ENCODE assay signal across 18 cellular contexts in the genomic region with DNA sequence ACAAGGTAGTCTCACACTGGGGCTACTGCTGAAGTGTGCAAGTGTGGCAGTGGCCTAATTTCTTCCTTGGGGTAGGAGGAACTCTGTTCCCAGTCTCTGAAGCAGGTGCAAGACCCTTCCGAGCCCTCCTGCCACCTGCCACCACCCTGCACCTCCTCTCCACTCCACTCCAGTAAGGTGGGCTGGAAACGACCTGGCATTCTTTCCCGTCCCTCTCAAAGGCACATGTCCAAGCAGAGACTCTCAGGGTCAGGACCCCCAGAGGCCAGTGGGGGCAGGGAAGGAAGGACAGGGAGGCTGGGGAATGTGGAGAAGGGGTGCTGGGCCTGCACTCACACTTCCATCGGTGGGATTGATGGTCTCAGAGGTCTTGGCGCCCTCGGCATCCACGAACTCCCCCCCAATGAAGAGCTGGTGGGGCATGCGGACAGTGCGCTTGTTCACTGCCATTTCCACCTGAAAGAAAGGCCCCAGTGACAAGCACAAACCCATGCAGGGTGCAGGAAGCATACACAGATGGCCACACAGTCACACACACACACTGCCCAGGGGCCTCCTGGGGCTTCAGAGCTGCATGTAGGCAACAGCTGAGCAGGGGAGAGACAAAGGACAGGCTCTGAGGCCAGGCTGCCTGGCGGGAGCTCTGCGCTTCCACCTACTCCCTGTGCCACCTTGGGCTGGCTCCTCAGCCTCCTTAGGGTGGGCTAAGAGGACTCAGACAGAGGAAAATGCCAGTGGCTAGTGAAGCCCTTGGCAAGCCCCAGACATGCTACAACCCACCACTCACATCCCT. TPM values are rescaled to one million over a fixed set of nuclear protein-coding genes. Genes with fewer than 3 reads are reported as not detected.
A peak's percentile ranks its signal among the peaks of the same experiment; 100 is the strongest.
DNase-seq lines count a peak whose midpoint lies in the region; ATAC-seq, FAIRE-seq and TF ChIP-seq lines count a peak whose summit lies in the region.
"Had no signal": no experiment of that assay in that cellular context is flagged by ENCODE, and none has a peak within 500 bp of the region (broad histone marks: within the 10 kb centered on the region; RNA-seq: fewer than 3 reads in every experiment).

No MANE protein-coding gene starts in this region.

- H3K23me2 ChIP-seq in H1 (ENCODE audit: low read depth, low read length): no peaks in the 10 kb centered on the region

- H3K9me3 ChIP-seq in H1 (ENCODE audit: insufficient read depth in 2 of 2, low read depth in 1 of 2, low read length in 1 of 2): no peaks in the 10 kb centered on the region

- H2BK120ac ChIP-seq in H1 (replicated peaks; ENCODE audit: low read depth, low read length): no peak overlapping the region

- POLR2A ChIA-PET in H1 (lab: Charles Lee; ENCODE audit: partially characterized antibody): no interaction called here

- no peak overlapping the region for H2BK5ac ChIP-seq in H1 (ENCODE audit: low read depth, low read length)

- no peak for FAIRE-seq in H1 (lab: Jason Lieb, UNC)

- H3K56ac ChIP-seq in H1 (replicated peaks; ENCODE audit: insufficient read length, low read depth, low read length): no peak overlapping the region

- WGBS in H1 (ENCODE audit: extremely low coverage in 1 of 2, insufficient coverage in 1 of 2, insufficient read length in 1 of 2, insufficient replicate concordance in 2 of 2, low coverage in 1 of 2, low lambda C conversion rate in 2 of 2, missing lambda C conversion rate in 1 of 2), 2 experiments: 87% methylated on average over 8 of the region's 11 CpGs; no CpG with 5 or more reads in 1 of the 2 experiments

- H3K27me3 ChIP-seq in H1 (replicated peaks in 1 of 4; ENCODE audit: control insufficient read depth in 3 of 4, extremely low read depth in 1 of 4, insufficient read depth in 3 of 4, low read length in 3 of 4): peaks cover 0 to 3% (median 1%) of the 10 kb centered on the region in 4 experiments; a peak in 4 of 7 replicates
- H3K27me3 ChIP-seq: hepatocyte had no signal

- no peak overlapping the region for H3K18ac ChIP-seq in H1 (ENCODE audit: extremely low read depth, low read length)

- DNase-seq in activated effector memory CD4-positive, alpha-beta T cell treated with anti-CD3 and anti-CD28 coated beads, Interleukin-2, amount 50 U/mL, for 16 hours: peak; percentile 56
- DNase-seq in activated effector memory CD4-positive, alpha-beta T cell treated with Interleukin-2 at 50 U/mL for 16 hours: no peak
- DNase-seq in H1 (ENCODE audit: low read depth in 1 of 2, low spot score in 2 of 2): peak in 1 of 2 experiments; percentile 35
- DNase-seq in posterior vena cava (ENCODE audit: low spot score): peak; percentile 56
- DNase-seq in ureter (ENCODE audit: low spot score): peak; percentile 29
- no peak for DNase-seq in GM19240 (ENCODE audit: insufficient read length, low spot score)
- no peak for DNase-seq in NCI-H2227 treated with DMSO at 0.1 percent for 48 hours (lab: John Stamatoyannopoulos, UW)
- DNase-seq: ACHN; activated CD4-positive, alpha-beta T cell treated with anti-CD3 and anti-CD28 coated beads, Interleukin-2, amount 10 ng/mL, durations not matched to agents 7 days and 5 days; central memory CD4-positive, alpha-beta T cell; DMS79; nucleus accumbens; trophoblast cell had no signal

- no peaks in the 10 kb centered on the region for H3K79me1 ChIP-seq in H1 (ENCODE audit: low read depth, low read length)

- no peak overlapping the region for H3K4me2 ChIP-seq in H1 (ENCODE audit: insufficient read depth in 1 of 2, low read depth in 2 of 2, low read length in 2 of 2)
- H3K4me2 ChIP-seq: hepatocyte had no signal

- H3K27ac ChIP-seq in H1 (ENCODE audit: low read depth, low read length): no peak overlapping the region
- H3K27ac ChIP-seq: hepatocyte had no signal

- H2BK12ac ChIP-seq in H1 (ENCODE audit: low read depth, low read length): 0 out of 2 replicates have a peak overlapping the region, but pooled peaks have one; percentile 60

- TF ChIP-seq CTCF in H1 (IDR thresholded peaks at IDR 0.05; ENCODE audit: control extremely low read depth in 1 of 3, insufficient read depth in 1 of 3, low read depth in 1 of 3, low read length in 3 of 3): no peak

- H3K4me3 ChIP-seq in H1 (ENCODE audit: extremely low read depth in 1 of 4, insufficient read depth in 2 of 4, low read depth in 3 of 4, low read length in 4 of 4): no peak overlapping the region
- H3K4me3 ChIP-seq: hepatocyte had no signal

- H3K14ac ChIP-seq in H1 (ENCODE audit: insufficient read length): no peak overlapping the region

- peak overlapping the region in 1 of 4 experiments; percentile 1; a peak in 2 of 7 replicates for H3K9ac ChIP-seq in H1 (replicated peaks in 1 of 4; ENCODE audit: extremely low read depth in 1 of 4, low read depth in 3 of 4, low read length in 3 of 4)

- no peaks in the 10 kb centered on the region for H3K36me3 ChIP-seq in H1 (ENCODE audit: control insufficient read depth in 2 of 4, insufficient read depth in 4 of 4, low read length in 3 of 4)

- intact Hi-C loops in posterior vena cava (cut with DNase I): loop anchor here in 1 of 2 donors (5.0 kb wide), 1 partner anchor 61 kb away; no protein-coding TSS in a partner anchor

- peaks cover 0 to 21% (median 8%) of the 10 kb centered on the region in 4 experiments; a peak in 6 of 7 replicates for H3K4me1 ChIP-seq in H1 (replicated peaks in 1 of 4; ENCODE audit: control insufficient read depth in 3 of 4, insufficient read depth in 4 of 4, low read length in 3 of 4)

- no peak overlapping the region for H4K8ac ChIP-seq in H1 (ENCODE audit: extremely low read depth, insufficient read depth, low read length)

- H4K20me1 ChIP-seq in H1 (replicated peaks in 1 of 2; ENCODE audit: control insufficient read depth in 1 of 2, insufficient read depth in 2 of 2, low read length in 2 of 2): no peaks in the 10 kb centered on the region

- H4K91ac ChIP-seq in H1 (replicated peaks; ENCODE audit: insufficient read length, low read length): no peak overlapping the region

- TF ChIP-seq EP300 in H1 (IDR thresholded peaks at IDR 0.05; ENCODE audit: borderline replicate concordance in 1 of 2, low read depth in 2 of 2, low read length in 2 of 2): no peak

- H3K79me2 ChIP-seq in H1 (ENCODE audit: control insufficient read depth in 1 of 2, insufficient read depth in 2 of 2, low read length in 2 of 2): no peaks in the 10 kb centered on the region
- H3K79me2 ChIP-seq: hepatocyte had no signal

- no peak for TF ChIP-seq POLR2A in H1 (IDR thresholded peaks at IDR 0.05; ENCODE audit: control extremely low read depth in 1 of 2, low read depth in 2 of 2, low read length in 2 of 2)

- no peak for ATAC-seq in GM19455 (IDR thresholded peaks at IDR 0.05; ENCODE audit: unreplicated experiment)
- ATAC-seq: stimulated activated effector memory CD8-positive, alpha-beta T cell treated with anti-CD3 and anti-CD28 coated beads, Interleukin-12 subunit alpha, Interleukin-12 subunit beta, amount 100 ng/mL, for 72 hours had no signal

- H2BK20ac ChIP-seq in H1 (ENCODE audit: low read length): no peak overlapping the region

- TF ChIP-seq RAD21 in H1 (IDR thresholded peaks at IDR 0.05 in 1 of 2, conservative IDR thresholded peaks at IDR 0.05 in 1 of 2; ENCODE audit: low read depth in 2 of 2, low read length in 2 of 2): no peak

- H3K4ac ChIP-seq in H1 (replicated peaks; ENCODE audit: insufficient read length, low read depth, low read length): no peak overlapping the region

- no peak overlapping the region for H2BK15ac ChIP-seq in H1 (ENCODE audit: low read length)

- H3K23ac ChIP-seq in H1 (ENCODE audit: insufficient read length): no peak overlapping the region

- no peak overlapping the region for H4K5ac ChIP-seq in H1 (ENCODE audit: insufficient read length, low read depth, low read length)

- no peak overlapping the region for H2AFZ ChIP-seq in H1 (ENCODE audit: low read length)
- H2AFZ ChIP-seq: hepatocyte had no signal

- CTCF ChIA-PET in H1 (lab: Charles Lee; ENCODE audit: partially characterized antibody): interaction anchor here (0.8 to 1.2 kb wide), 4 partner anchors 21 to 110 kb away, joined by 3 to 4 read pairs (median 4); no protein-coding TSS in a partner anchor

- no peak overlapping the region; the same call in 1 of the 2 replicates for H2AK5ac ChIP-seq in H1 (ENCODE audit: low read depth, low read length)

TF ChIP-seq in H1, 55 proteins besides CTCF, POLR2A, EP300 and RAD21 (continues in another document):
- TF ChIP-seq YY1 (IDR thresholded peaks at IDR 0.05; ENCODE audit: low read depth, low read length) (no peak), NRF1 (IDR thresholded peaks at IDR 0.05; ENCODE audit: low read depth, low read length) (no peak), HDAC6 (IDR thresholded peaks at IDR 0.05; ENCODE audit: low read depth, low read length) (no peak), SP1 (IDR thresholded peaks at IDR 0.05; ENCODE audit: low read depth, low read length) (no peak)

RNA-seq across cellular contexts. Expression of a gene that starts 43.8 kb away (rescaled TPM):
- 1.6 TPM in 2 replicates for total RNA-seq in H1 (2021; fragmentation: NEBNext Ultra II Directional; extraction: Animal tissue kit (Norgen Biotek cat#: 25700))
- polyA plus RNA-seq in H1 (2011; rRNA removed): 0.98 and 1.6 TPM in 2 replicates
- polyA plus RNA-seq in H1 (2011; cell fraction: cytosol; rRNA removed): 1.5 TPM
- polyA plus RNA-seq in H1 (2011; cell fraction: nucleus; rRNA removed): 3.1 TPM
- 1.1 to 1.9 TPM (median 1.5 TPM) in 4 replicates for polyA plus RNA-seq in H1 (2012, experiment 1 of 2)
- 0.80 TPM for polyA plus RNA-seq in H1 (2012, experiment 2 of 2)
- polyA plus RNA-seq in H1 (2013, experiment 1 of 2): 0.49 TPM
- polyA plus RNA-seq in H1 (2013, experiment 2 of 2): 0.83 TPM
- 1.7 and 2.2 TPM in 2 replicates for polyA minus RNA-seq in H1 (2011; rRNA and poly(A)+ RNA removed)
- 0.81 TPM for polyA minus RNA-seq in H1 (2011; cell fraction: cytosol; rRNA and poly(A)+ RNA removed)
- polyA minus RNA-seq in H1 (2011; cell fraction: nucleus; rRNA and poly(A)+ RNA removed): 5.3 TPM
- 10 to 100 TPM in 1 of 2 donors, 1 to 10 TPM in 1; 5.6 to 12.4 TPM for total RNA-seq in posterior vena cava
- total RNA-seq in ureter: 129 TPM
- total RNA-seq: activated CD4-positive, alpha-beta T cell treated with anti-CD3 and anti-CD28 coated beads, Interleukin-2, amount 10 ng/mL, durations not matched to agents 7 days and 5 days; activated T-helper 1 cell treated with anti-CD3 and anti-CD28 coated beads, Interleukin-12 subunit alpha, Interleukin-12 subunit beta, Interleukin-2, Interleukin-4 antibody, amounts not matched to agents 30 ng/mL and 10 ng/mL and 1 ng/mL, durations not matched to agents 14 hours and 24 hours and 36 hours; mononuclear cell had no signal

RNA-seq across cellular contexts. Expression of a gene that starts 52.7 kb away (rescaled TPM):
- total RNA-seq in H1 (2021; fragmentation: NEBNext Ultra II Directional; extraction: Animal tissue kit (Norgen Biotek cat#: 25700)): 22.7 and 30.2 TPM in 2 replicates
- polyA plus RNA-seq in H1 (2011; rRNA removed): 56.4 and 70.1 TPM in 2 replicates
- polyA plus RNA-seq in H1 (2011; cell fraction: cytosol; rRNA removed): 57.6 TPM
- polyA plus RNA-seq in H1 (2011; cell fraction: nucleus; rRNA removed): 94.1 TPM
- polyA plus RNA-seq in H1 (2012, experiment 1 of 2): 22.8 to 34.2 TPM (median 32.2 TPM) in 4 replicates
- polyA plus RNA-seq in H1 (2012, experiment 2 of 2): 36.8 TPM
- 38.6 TPM for polyA plus RNA-seq in H1 (2013, experiment 1 of 2)
- polyA plus RNA-seq in H1 (2013, experiment 2 of 2): 42.0 TPM
- polyA minus RNA-seq in H1 (2011; rRNA and poly(A)+ RNA removed): 48.7 and 58.0 TPM in 2 replicates
- polyA minus RNA-seq in H1 (2011; cell fraction: cytosol; rRNA and poly(A)+ RNA removed): 28.3 TPM
- polyA minus RNA-seq in H1 (2011; cell fraction: nucleus; rRNA and poly(A)+ RNA removed): 44.6 TPM
- 10 to 100 TPM; 44.7 to 49.0 TPM for total RNA-seq in posterior vena cava
- total RNA-seq in ureter: 72.0 TPM

Comparison
In these comparisons a context has a peak if more than half of its experiments do, and no peak if none do; other contexts are left out.
1. DNase-seq: peak in activated effector memory CD4-positive, alpha-beta T cell treated with anti-CD3 and anti-CD28 coated beads, Interleukin-2, amount 50 U/mL, for 16 hours (single experiment), posterior vena cava (single experiment) and ureter (single experiment); none in activated effector memory CD4-positive, alpha-beta T cell treated with Interleukin-2 at 50 U/mL for 16 hours (single experiment), GM19240 (single experiment) and NCI-H2227 treated with DMSO at 0.1 percent for 48 hours (single experiment).